Comparison of ENCODE assay signal across 13 cellular contexts in genomic region chr7:128003179-128003578, GRCh38. TPM values are rescaled to one million over a fixed set of nuclear protein-coding genes. Genes with fewer than 3 reads are reported as not detected.
DNase-seq lines count a peak whose midpoint lies in the region; ATAC-seq lines count a peak whose summit lies in the region.
"Had no signal": no experiment of that assay in that cellular context is flagged by ENCODE, and none has a peak within 500 bp of the region (broad histone marks: within the 10 kb centered on the region; RNA-seq: fewer than 3 reads in every experiment).

No MANE protein-coding gene starts in this region.

- intact Hi-C loops in dendritic cell treated with granulocyte-macrophage colony-stimulating factor and Interleukin-4, amounts not matched to agents 40 ng/mL and 50 ng/mL, for 4 days (cut with micrococcal nuclease), result no loop called here

- H3K27me3 Mint-ChIP-seq in dendritic cell treated with granulocyte-macrophage colony-stimulating factor and Interleukin-4, amounts not matched to agents 40 ng/mL and 50 ng/mL, for 4 days, result no peaks in the 10 kb centered on the region
- H3K27me3 Mint-ChIP-seq: CD8-positive, alpha-beta memory T cell had no signal

- ATAC-seq in GM18511 (IDR thresholded peaks at IDR 0.05; ENCODE audit: unreplicated experiment) (peak; percentile 66), GM21528 (IDR thresholded peaks at IDR 0.05; ENCODE audit: low FRiP score, unreplicated experiment) (peak; percentile 68), HG03135 (IDR thresholded peaks at IDR 0.05; ENCODE audit: unreplicated experiment) (peak; percentile 62), esophagus mucosa (no peak)

- no peak overlapping the region for H3K4me3 Mint-ChIP-seq in dendritic cell treated with granulocyte-macrophage colony-stimulating factor and Interleukin-4, amounts not matched to agents 40 ng/mL and 50 ng/mL, for 4 days
- H3K4me3 Mint-ChIP-seq: CD8-positive, alpha-beta memory T cell had no signal

- peak overlapping the region; percentile 45 for H3K27ac Mint-ChIP-seq in dendritic cell treated with granulocyte-macrophage colony-stimulating factor and Interleukin-4, amounts not matched to agents 40 ng/mL and 50 ng/mL, for 4 days

- peaks cover 65% of the 10 kb centered on the region for H3K4me1 Mint-ChIP-seq in dendritic cell treated with granulocyte-macrophage colony-stimulating factor and Interleukin-4, amounts not matched to agents 40 ng/mL and 50 ng/mL, for 4 days (ENCODE audit: low read depth)

- DNase-seq in DMS79 (lab: John Stamatoyannopoulos, UW), result no peak
- no peak for DNase-seq in stimulated activated CD4-positive, alpha-beta T cell treated with anti-CD3 and anti-CD28 coated beads, Interleukin-1b, Interleukin-23, amount 100 ng/mL, for 48 hours
- DNase-seq in activated naive CD4-positive, alpha-beta T cell treated with anti-CD3 and anti-CD28 coated beads, Interleukin-2, amount 50 U/mL, for 16 hours, result no peak
- DNase-seq: activated T-cell treated with anti-CD3 and anti-CD28 coated beads for 4 hours; brain microvascular endothelial cell; CD8-positive, alpha-beta memory T cell; NCI-H1105; pancreas had no signal

- H3K9me3 Mint-ChIP-seq in dendritic cell treated with granulocyte-macrophage colony-stimulating factor and Interleukin-4, amounts not matched to agents 40 ng/mL and 50 ng/mL, for 4 days, result no peaks in the 10 kb centered on the region
- H3K9me3 Mint-ChIP-seq: CD8-positive, alpha-beta memory T cell had no signal

- H3K36me3 Mint-ChIP-seq in dendritic cell treated with granulocyte-macrophage colony-stimulating factor and Interleukin-4, amounts not matched to agents 40 ng/mL and 50 ng/mL, for 4 days (ENCODE audit: low read depth), result peaks cover 35% of the 10 kb centered on the region

RNA-seq across cellular contexts. Expression of gene LRRC4, which starts 28.1 kb away (rescaled TPM):
- total RNA-seq in esophagus mucosa, result 16.7 TPM
